ENCODE assay signal across 24 cellular contexts in the genomic region with DNA sequence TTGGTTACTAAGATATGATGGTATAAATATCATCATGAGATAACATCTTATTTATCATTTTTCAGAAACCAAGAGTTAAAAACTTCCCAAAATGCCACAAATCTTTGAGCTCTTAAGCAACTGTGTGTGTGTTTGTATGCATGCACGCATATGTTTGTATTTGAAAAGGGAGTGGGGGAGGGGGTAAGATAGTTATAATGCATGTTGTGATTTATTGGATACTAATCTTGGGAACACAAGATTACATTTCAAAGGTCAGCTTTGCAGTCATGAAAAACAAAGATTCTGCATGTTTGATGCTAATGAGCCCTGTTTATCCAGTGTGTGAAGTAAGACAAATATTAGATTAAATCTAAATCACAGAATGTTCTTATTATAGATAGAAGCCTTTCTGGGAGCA.
"Had no signal": no experiment of that assay in that cellular context is flagged by ENCODE, and none has a peak within 500 bp of the region (broad histone marks: within the 10 kb centered on the region; RNA-seq: fewer than 3 reads in every experiment).

No MANE protein-coding gene starts in this region.

- H3K9me3 ChIP-seq: Peyer's patch, SJSA1 had no signal

- H3K36me3 ChIP-seq: brain microvascular endothelial cell, cardiac muscle cell, Peyer's patch, SJSA1 had no signal

- FAIRE-seq: TTC549 had no signal

- H3K27me3 ChIP-seq: brain microvascular endothelial cell, cardiac muscle cell, Peyer's patch, SJSA1 had no signal

- DNase-seq: activated CD4-positive, alpha-beta memory T cell treated with anti-CD3 and anti-CD28 coated beads, Interleukin-2, amount 10 ng/mL, durations not matched to agents 7 days and 5 days; activated CD4-positive, alpha-beta T cell treated with anti-CD3 and anti-CD28 coated beads, Interleukin-2, amount 10 ng/mL, durations not matched to agents 7 days and 5 days; activated CD4-positive, CD25-positive, alpha-beta regulatory T cell; activated gamma-delta T cell; activated naive CD4-positive, alpha-beta T cell treated with anti-CD3 and anti-CD28 coated beads for 36 hours; activated T-cell treated with anti-CD3 and anti-CD28 coated beads for 4 hours; activated T-cell treated with anti-CD3 and anti-CD28 coated beads, Interleukin-2, amount 50 U/mL, for 48 hours; brain microvascular endothelial cell; NCI-H1105 treated with DMSO at 0.1 percent for 48 hours; NCI-H1436 treated with DMSO at 0.1 percent for 48 hours; NCI-H187; NCI-H2081; NCI-H510A treated with DMSO at 0.1 percent for 48 hours; NCI-H774; NK-92 treated with Interleukin-12 subunit alpha and Interleukin-12 subunit beta, amount 100 ng/mL, for 24 hours; OCI-M1; Peyer's patch; SHP77; T-helper 17 cell; T-helper 9 cell had no signal

- H3K27ac ChIP-seq: brain microvascular endothelial cell, cardiac muscle cell, SJSA1 had no signal

- ATAC-seq: activated T-helper 17 cell treated with anti-CD3 and anti-CD28 coated beads, Interleukin-2, amount 50 U/mL, for 72 hours; T-helper 17 cell had no signal

- H3K4me3 ChIP-seq: cardiac muscle cell, Peyer's patch, SJSA1 had no signal

- H3K4me1 ChIP-seq: SJSA1 had no signal
